8 cellular contexts compared by ENCODE assay signal in genomic region chr12:11650697-11651281, GRCh38. TPM values are rescaled to one million over a fixed set of nuclear protein-coding genes. Genes with fewer than 3 reads are reported as not detected.
DNase-seq lines count a peak whose midpoint lies in the region; ATAC-seq and TF ChIP-seq lines count a peak whose summit lies in the region.

No MANE protein-coding gene starts in this region.

- CTCF ChIA-PET in BJ (lab: Yijun Ruan, JAX): interaction anchor here (1.7 kb wide), 1 partner anchor 382 kb away, joined by 7 read pairs; no protein-coding TSS in a partner anchor
- CTCF ChIA-PET in HEK293 (lab: Yijun Ruan, JAX): interaction anchor here (0.6 to 0.7 kb wide), 2 partner anchors 142 to 897 kb away, joined by 3 read pairs; no protein-coding TSS in a partner anchor

- H3K4me3 ChIP-seq in BJ (ENCODE audit: low read depth, low read length) (peak overlapping the region; percentile 74), HEK293 (ENCODE audit: low read depth, low read length) (peak overlapping the region; percentile 90)

- H3K27ac Mint-ChIP-seq in type B pancreatic cell: peak overlapping the region; percentile 96

- peaks cover 4% of the 10 kb centered on the region; the same call in 1 of the 2 replicates for H3K4me1 ChIP-seq in HEK293 (ENCODE audit: control insufficient read depth, insufficient read depth, low read length)

- POLR2A ChIA-PET in BJ (lab: Charles Lee): no interaction called here
- POLR2A ChIA-PET in HEK293 (lab: Yijun Ruan, JAX): interaction anchor here (1.1 to 1.8 kb wide), 2 partner anchors 20 to 22 kb away, joined by 3 to 6 read pairs; no protein-coding TSS in a partner anchor

- peak overlapping the region; percentile 94 for H3K4me3 Mint-ChIP-seq in type B pancreatic cell

- TF ChIP-seq POLR2A in Raji (IDR thresholded peaks at IDR 0.05; ENCODE audit: insufficient read depth, low read depth, low read length): 0 out of 2 replicates have a peak, but pooled peaks have one; percentile 11

- no peak overlapping the region for H3K27ac ChIP-seq in HEK293 (ENCODE audit: extremely low read depth, low read depth, low read length)

- no peaks in the 10 kb centered on the region for H3K9me3 Mint-ChIP-seq in type B pancreatic cell

- ATAC-seq in HG03095 (IDR thresholded peaks at IDR 0.05; ENCODE audit: unreplicated experiment): no peak

- H3K36me3 ChIP-seq in BJ (ENCODE audit: control insufficient read depth, insufficient read depth, low read length) (no peaks in the 10 kb centered on the region), HEK293 (ENCODE audit: control insufficient read depth in 2 of 2, insufficient read depth in 1 of 2, low read length in 2 of 2) (no peaks in the 10 kb centered on the region)

- TF ChIP-seq CTCF in BJ (IDR thresholded peaks at IDR 0.05; ENCODE audit: insufficient read depth, low read depth, low read length) (no peak), HEK293 (tag by site-specific recombination; IDR thresholded peaks at IDR 0.05) (no peak), type B pancreatic cell (conservative IDR thresholded peaks at IDR 0.05) (no peak)

- H3K4me1 Mint-ChIP-seq in type B pancreatic cell (ENCODE audit: unreplicated experiment): peaks cover 20% of the 10 kb centered on the region

- DNase-seq in BJ (ENCODE audit: low read depth) (no peak), dermis blood vessel endothelial cell (peak; percentile 54), medulla oblongata (ENCODE audit: extremely low spot score) (peak; percentile 66), type B pancreatic cell (ENCODE audit: extremely low spot score, unreplicated experiment) (no peak), NCI-H2171 treated with DMSO at 0.1 percent for 48 hours (lab: John Stamatoyannopoulos, UW) (no peak)

- no peaks in the 10 kb centered on the region for H3K27me3 Mint-ChIP-seq in type B pancreatic cell

- no peaks in the 10 kb centered on the region for H3K27me3 ChIP-seq in BJ (ENCODE audit: control insufficient read depth, insufficient read depth, low read length)

- no peaks in the 10 kb centered on the region for H3K9me3 ChIP-seq in HEK293 (ENCODE audit: control insufficient read depth, insufficient read depth, low read depth, low read length)

- H3K36me3 Mint-ChIP-seq in type B pancreatic cell: no peaks in the 10 kb centered on the region

TF ChIP-seq in HEK293, 187 proteins besides CTCF, POLR2A, EP300 and RAD21:
- TF ChIP-seq ZNF24 (tag by site-specific recombination; IDR thresholded peaks at IDR 0.05) (no peak), ZNF747 (tag by site-specific recombination; IDR thresholded peaks at IDR 0.05) (no peak), ZNF585B (tag by site-specific recombination; IDR thresholded peaks at IDR 0.05) (no peak), ZNF341 (tag by site-specific recombination; IDR thresholded peaks at IDR 0.05; ENCODE audit: low read depth) (0 out of 2 replicates have a peak, but pooled peaks have one; percentile 29), ZNF404 (tag by site-specific recombination; IDR thresholded peaks at IDR 0.05) (no peak), ZBTB20 (tag by site-specific recombination; IDR thresholded peaks at IDR 0.05) (peak; percentile 78), ZNF366 (tag by site-specific recombination; conservative IDR thresholded peaks at IDR 0.05) (no peak; the same call in 1 of the 2 replicates), ZNF26 (tag by site-specific recombination; IDR thresholded peaks at IDR 0.05) (no peak), SCRT2 (tag by site-specific recombination; IDR thresholded peaks at IDR 0.05) (0 out of 2 replicates have a peak, but pooled peaks have one; percentile 27), ZNF362 (tag by site-specific recombination; IDR thresholded peaks at IDR 0.05) (no peak), ZIC2 (tag by site-specific recombination; IDR thresholded peaks at IDR 0.05) (no peak), TRIM28 (IDR thresholded peaks at IDR 0.05; ENCODE audit: borderline replicate concordance, low read length) (0 out of 2 replicates have a peak, but pooled peaks have one; percentile 32), ZBTB10 (tag by site-specific recombination; IDR thresholded peaks at IDR 0.05) (no peak), PATZ1 (tag by site-specific recombination; IDR thresholded peaks at IDR 0.05) (no peak), KLF10 (tag by site-specific recombination; IDR thresholded peaks at IDR 0.05) (0 out of 2 replicates have a peak, but pooled peaks have one; percentile 33), ZNF16 (tag by site-specific recombination; IDR thresholded peaks at IDR 0.05; ENCODE audit: low read depth) (no peak), ZNF76 (tag by site-specific recombination; IDR thresholded peaks at IDR 0.05; ENCODE audit: borderline replicate concordance, low read depth) (no peak), ZBTB48 (tag by site-specific recombination; IDR thresholded peaks at IDR 0.05) (no peak)
TF ChIP-seq in HEK293: peak in this region for 5.

RNA-seq across cellular contexts. Expression of gene ETV6, which starts 1.3 kb away (rescaled TPM):
- polyA plus RNA-seq in BJ (2011; rRNA removed): 9.4 and 10.7 TPM in 2 replicates
- 25.9 and 27.6 TPM in 2 replicates for polyA minus RNA-seq in BJ (2011; rRNA and poly(A)+ RNA removed)
- total RNA-seq in dermis blood vessel endothelial cell: 9.9 and 16.1 TPM in 2 replicates
- total RNA-seq in type B pancreatic cell (ENCODE audit: low replicate concordance): 26.5 and 47.1 TPM in 2 replicates

Comparison
In these comparisons a context has a peak if more than half of its experiments do, and no peak if none do; other contexts are left out.
1. DNase-seq: peak in dermis blood vessel endothelial cell (single experiment) and medulla oblongata (single experiment); none in BJ (single experiment), type B pancreatic cell (single experiment) and NCI-H2171 treated with DMSO at 0.1 percent for 48 hours (single experiment).